In the genomic region with DNA sequence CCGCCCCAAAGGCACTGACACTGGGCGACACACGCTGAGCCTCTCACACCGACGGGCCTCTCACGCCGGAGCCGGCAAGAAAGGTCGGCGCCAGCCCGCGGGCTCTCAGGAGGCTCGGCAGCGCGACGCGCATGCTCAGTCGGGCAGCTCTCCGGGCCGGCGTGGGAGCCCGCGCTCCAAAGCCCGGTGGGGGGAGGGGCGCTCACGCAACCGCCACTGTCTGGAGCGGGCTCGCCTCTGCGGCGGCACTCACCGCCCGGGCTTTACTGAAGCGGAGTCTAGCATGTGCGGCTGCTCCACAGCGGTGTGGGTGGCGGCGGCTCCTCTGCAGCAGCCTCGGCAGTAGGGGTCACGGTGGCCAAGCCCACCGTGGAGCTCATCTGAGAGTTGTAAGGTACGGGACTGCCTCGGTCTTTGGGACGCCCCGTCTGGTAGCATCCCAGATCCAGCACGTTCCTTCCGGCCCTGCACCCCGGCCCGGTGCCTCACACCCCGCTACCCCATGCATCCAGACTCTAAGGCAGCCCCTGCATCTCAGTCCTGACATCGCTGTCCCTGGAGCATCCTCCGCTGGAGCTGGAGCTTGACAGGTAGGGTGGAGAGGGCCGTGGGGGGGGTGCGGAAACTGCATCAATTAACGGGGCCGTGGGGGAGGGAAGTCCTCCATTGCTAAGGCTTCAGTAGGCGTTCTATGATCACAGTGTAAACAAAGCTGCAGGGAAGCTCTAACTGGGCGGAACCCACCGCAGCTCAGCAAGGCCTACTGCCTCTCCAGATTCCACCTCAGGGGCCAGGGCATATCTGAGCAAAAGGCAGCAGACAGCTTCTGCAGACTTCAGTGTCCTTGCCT, we compare ENCODE assay signal across 8 cellular contexts. TPM values are rescaled to one million over a fixed set of nuclear protein-coding genes. Genes with fewer than 3 reads are reported as not detected.
DNase-seq lines count a peak whose midpoint lies in the region; ATAC-seq and TF ChIP-seq lines count a peak whose summit lies in the region.
"Not testable (repeated sequence)": the region's sequence is repeated elsewhere in the genome, so short reads cannot be mapped to it uniquely, and the experiment has no call there.

No MANE protein-coding gene starts in this region.

- H3K4me1 ChIP-seq in PC-3 (ENCODE audit: insufficient read depth, low read length), result not testable (repeated sequence)

- intact Hi-C loops in PC-3 (cut with micrococcal nuclease), result not testable (repeated sequence)

- peak overlapping the region; percentile 78 for H3K4me3 Mint-ChIP-seq in activated T-cell treated with anti-CD3 and anti-CD28 coated beads, Interleukin-2, amount 50 U/mL, for 24 hours

- H4K20me1 ChIP-seq in PC-3 (ENCODE audit: low read length), result not testable (repeated sequence)

- peak overlapping the region; percentile 70 for H3K4me3 ChIP-seq in PC-3 (ENCODE audit: low read length)
- H3K4me3 ChIP-seq in epithelial cell of esophagus (ENCODE audit: low read length), result peak overlapping the region; percentile 26

- ATAC-seq in GM21381 (IDR thresholded peaks at IDR 0.05; ENCODE audit: unreplicated experiment) (peak; percentile 85), HG03558 (IDR thresholded peaks at IDR 0.05; ENCODE audit: extremely low read depth, unreplicated experiment) (peak; percentile 56), PC-3 (peak; percentile 89)

- not testable (repeated sequence) for H3K79me2 ChIP-seq in PC-3 (ENCODE audit: low read length)

- H3K9me2 ChIP-seq in PC-3 (replicated peaks; ENCODE audit: low read length), result not testable (repeated sequence)

- peak overlapping the region; percentile 86 for H3K4me2 ChIP-seq in PC-3 (ENCODE audit: low read length)

- peaks cover 39% of the 10 kb centered on the region for H3K4me1 Mint-ChIP-seq in activated T-cell treated with anti-CD3 and anti-CD28 coated beads, Interleukin-2, amount 50 U/mL, for 24 hours (ENCODE audit: low read depth)

- CTCF ChIA-PET in PC-3 (lab: Charles Lee), result interaction anchor here (0.7 kb wide), 1 partner anchor 798 kb away, joined by 3 read pairs; no protein-coding TSS in a partner anchor

- H3K27me3 ChIP-seq in PC-3 (ENCODE audit: low read length), result not testable (repeated sequence)

- not testable (repeated sequence) for H3K9me3 Mint-ChIP-seq in activated T-cell treated with anti-CD3 and anti-CD28 coated beads, Interleukin-2, amount 50 U/mL, for 24 hours

- not testable (repeated sequence) for H3K27ac ChIP-seq in PC-3 (ENCODE audit: low read length)

- peak overlapping the region; percentile 82 for H3K27ac Mint-ChIP-seq in activated T-cell treated with anti-CD3 and anti-CD28 coated beads, Interleukin-2, amount 50 U/mL, for 24 hours

- peak overlapping the region; percentile 62 for H3K9ac ChIP-seq in PC-3 (ENCODE audit: low read length)

- H3K27me3 Mint-ChIP-seq in activated T-cell treated with anti-CD3 and anti-CD28 coated beads, Interleukin-2, amount 50 U/mL, for 24 hours, result not testable (repeated sequence)

- H3K36me3 ChIP-seq in PC-3 (ENCODE audit: low read depth, low read length), result not testable (repeated sequence)

- not testable (repeated sequence) for H3F3A ChIP-seq in PC-3 (ENCODE audit: low read length, unreplicated experiment)

- H3K36me3 Mint-ChIP-seq in activated T-cell treated with anti-CD3 and anti-CD28 coated beads, Interleukin-2, amount 50 U/mL, for 24 hours (ENCODE audit: low read depth), result not testable (repeated sequence)

- TF ChIP-seq CTCF in PC-3 (conservative IDR thresholded peaks at IDR 0.05; ENCODE audit: low read depth, low read length); epithelial cell of esophagus (IDR thresholded peaks at IDR 0.05; ENCODE audit: insufficient read depth, low read depth, low read length, missing control alignments): not testable (repeated sequence)

- not testable (repeated sequence) for BruUV-seq in PC-3 (replicated peaks; lab: Mats Ljungman, UMichigan)

- not testable (repeated sequence) for H3K9me3 ChIP-seq in PC-3 (ENCODE audit: low read length)

- H2AFZ ChIP-seq in PC-3 (ENCODE audit: low read length), result peak overlapping the region; percentile 82

- POLR2A ChIA-PET in PC-3 (lab: Charles Lee; ENCODE audit: unreplicated experiment), result not testable (repeated sequence)

- peak; percentile 62 for DNase-seq in CD1c-positive myeloid dendritic cell (ENCODE audit: extremely low spot score)
- DNase-seq in PC-3, result peak; percentile 32
- peak; percentile 86 for DNase-seq in activated T-cell treated with anti-CD3 and anti-CD28 coated beads, Interleukin-2, amount 50 U/mL, for 24 hours
- not testable (repeated sequence) for DNase-seq in epithelial cell of esophagus (ENCODE audit: low read depth)
- DNase-seq in mucosa of gallbladder (ENCODE audit: low spot score), result peak; percentile 41
- DNase-seq in stimulated activated CD8-positive, alpha-beta memory T cell treated with anti-CD3 and anti-CD28 coated beads, Interleukin-12 subunit alpha, Interleukin-12 subunit beta, amount 100 ng/mL, for 24 hours (ENCODE audit: extremely low read depth), result peak; percentile 42

RNA-seq across cellular contexts. Expression of a gene that starts 18.4 kb away (rescaled TPM):
- 16.5 and 26.7 TPM in 2 replicates for total RNA-seq in PC-3 (2014; rRNA removed)
- total RNA-seq in mucosa of gallbladder, result 12.0 TPM

RNA-seq across cellular contexts. Expression of a gene that starts 44.7 kb away (rescaled TPM):
- total RNA-seq in PC-3 (2014; rRNA removed) (not detected in 2 replicates), mucosa of gallbladder (1.6 TPM)

RNA-seq across cellular contexts. Expression of a gene that starts 53.5 kb away (rescaled TPM):
- total RNA-seq in PC-3 (2014; rRNA removed), result 103 and 108 TPM in 2 replicates
- total RNA-seq in mucosa of gallbladder, result 28.5 TPM
